16 cellular contexts compared by ENCODE assay signal in genomic region chr2:43179947-43180346, GRCh38. TPM values are rescaled to one million over a fixed set of nuclear protein-coding genes. Genes with fewer than 3 reads are reported as not detected.
DNase-seq lines count a peak whose midpoint lies in the region; ATAC-seq and TF ChIP-seq lines count a peak whose summit lies in the region.
"Had no signal": no experiment of that assay in that cellular context is flagged by ENCODE, and none has a peak within 500 bp of the region (broad histone marks: within the 10 kb centered on the region; RNA-seq: fewer than 3 reads in every experiment).

No MANE protein-coding gene starts in this region.

- 0 out of 2 replicates have a peak overlapping the region, but pooled peaks have one; percentile 5 for H3K4me3 ChIP-seq in HUES6 (ENCODE audit: low read depth, low read length)
- H3K4me3 ChIP-seq in upper lobe of right lung = no peak overlapping the region
- H3K4me3 ChIP-seq: lung, SJSA1 had no signal

- H3K27me3 ChIP-seq in HUES6 (ENCODE audit: control insufficient read depth, insufficient read depth, low read length) = no peaks in the 10 kb centered on the region
- H3K27me3 ChIP-seq in upper lobe of right lung = no peaks in the 10 kb centered on the region
- H3K27me3 ChIP-seq: SJSA1 had no signal

- H3K9me3 Mint-ChIP-seq in chondrocyte (ENCODE audit: low read depth) (no peaks in the 10 kb centered on the region), nephron progenitor cell (no peaks in the 10 kb centered on the region)
- H3K9me3 Mint-ChIP-seq: effector memory CD8-positive, alpha-beta T cell had no signal

- H3K36me3 ChIP-seq in HUES6 (ENCODE audit: control insufficient read depth, insufficient read depth, low read length) = no peaks in the 10 kb centered on the region
- no peaks in the 10 kb centered on the region for H3K36me3 ChIP-seq in upper lobe of right lung
- H3K36me3 ChIP-seq: SJSA1 had no signal

- peak overlapping the region; percentile 69 for H3K9ac ChIP-seq in HUES6 (ENCODE audit: low read length)

- ATAC-seq in upper lobe of right lung = no peak
- no peak for ATAC-seq in HG03025 (IDR thresholded peaks at IDR 0.05; ENCODE audit: low FRiP score, unreplicated experiment)
- ATAC-seq: effector memory CD8-positive, alpha-beta T cell had no signal

- H3K36me3 Mint-ChIP-seq in chondrocyte (ENCODE audit: low read depth) (no peaks in the 10 kb centered on the region), nephron progenitor cell (ENCODE audit: low read depth) (no peaks in the 10 kb centered on the region)

- H3K27ac ChIP-seq in HUES6 (ENCODE audit: low read depth, low read length) (peak overlapping the region; percentile 93; the same call in 1 of the 2 replicates), upper lobe of right lung (peak overlapping the region; percentile 85)

- intact Hi-C loops in upper lobe of right lung (cut with DNase I) = no loop called here

- no peak for DNase-seq in chondrocyte (ENCODE audit: low spot score)
- no peak for DNase-seq in nephron progenitor cell
- no peak for DNase-seq in upper lobe of right lung
- DNase-seq in NK-92 treated with Interleukin-12 subunit alpha and Interleukin-12 subunit beta, amount 100 ng/mL, for 24 hours (lab: John Stamatoyannopoulos, UW) = no peak
- no peak for DNase-seq in cerebellar cortex (ENCODE audit: low spot score)
- DNase-seq: activated CD4-positive, alpha-beta T cell treated with anti-CD3 and anti-CD28 coated beads, Interleukin-2, amount 50 U/mL, for 1 hour; effector memory CD8-positive, alpha-beta T cell; KG1; NCI-H1105; NCI-H2227 treated with DMSO at 0.1 percent for 48 hours; nucleus accumbens had no signal

- peaks cover 15% of the 10 kb centered on the region for H3K4me1 Mint-ChIP-seq in chondrocyte (ENCODE audit: low read depth)
- peaks cover 59% of the 10 kb centered on the region for H3K4me1 Mint-ChIP-seq in nephron progenitor cell

- H3K9me3 ChIP-seq in HUES6 (ENCODE audit: control insufficient read depth, insufficient read depth, low read depth, low read length) (peaks cover 16% of the 10 kb centered on the region; the same call in 1 of the 2 replicates), upper lobe of right lung (no peaks in the 10 kb centered on the region)
- H3K9me3 ChIP-seq: SJSA1 had no signal

- H3K27me3 Mint-ChIP-seq in chondrocyte (ENCODE audit: low read depth) (no peaks in the 10 kb centered on the region), nephron progenitor cell (ENCODE audit: low read depth, poor library complexity) (no peaks in the 10 kb centered on the region)
- H3K27me3 Mint-ChIP-seq: activated naive CD8-positive, alpha-beta T cell; effector memory CD8-positive, alpha-beta T cell had no signal

- no peak overlapping the region for H3K4me3 Mint-ChIP-seq in chondrocyte (ENCODE audit: unreplicated experiment)
- no peak overlapping the region for H3K4me3 Mint-ChIP-seq in nephron progenitor cell
- H3K4me3 Mint-ChIP-seq: activated naive CD8-positive, alpha-beta T cell; effector memory CD8-positive, alpha-beta T cell had no signal

- TF ChIP-seq CTCF in chondrocyte (IDR thresholded peaks at IDR 0.05) (no peak), nephron progenitor cell (IDR thresholded peaks at IDR 0.05) (no peak), upper lobe of right lung (IDR thresholded peaks at IDR 0.05) (no peak)

- peaks cover 62% of the 10 kb centered on the region for H3K4me1 ChIP-seq in HUES6 (ENCODE audit: control insufficient read depth, insufficient read depth, low read length)
- H3K4me1 ChIP-seq in upper lobe of right lung = peaks cover 28% of the 10 kb centered on the region

- peak overlapping the region; percentile 32 for H3K27ac Mint-ChIP-seq in chondrocyte (ENCODE audit: unreplicated experiment)
- H3K27ac Mint-ChIP-seq in nephron progenitor cell = peak overlapping the region; percentile 22

RNA-seq across cellular contexts. Expression of gene ZFP36L2, which starts 46.5 kb away (rescaled TPM):
- total RNA-seq in chondrocyte (95.8 to 103 TPM (median 98.3 TPM) in 3 replicates), upper lobe of right lung (139 TPM)
